Comparison of ENCODE assay signal across 10 cellular contexts in genomic region chr9:134283111-134283515, GRCh38. TPM values are rescaled to one million over a fixed set of nuclear protein-coding genes. Genes with fewer than 3 reads are reported as not detected.
DNase-seq lines count a peak whose midpoint lies in the region; ATAC-seq and TF ChIP-seq lines count a peak whose summit lies in the region.
"Had no signal": no experiment of that assay in that cellular context is flagged by ENCODE, and none has a peak within 500 bp of the region (broad histone marks: within the 10 kb centered on the region; RNA-seq: fewer than 3 reads in every experiment).

No MANE protein-coding gene starts in this region.

- CTCF ChIA-PET in AG04449 (lab: Yijun Ruan, JAX): no interaction called here
- CTCF ChIA-PET in activated CD8-positive, alpha-beta T cell treated with anti-CD3 and anti-CD28 coated beads for 36 hours (lab: Charles Lee): no interaction called here

- peak overlapping the region; percentile 2 for H3K9ac ChIP-seq in muscle layer of colon (ENCODE audit: low read length)

- no peak overlapping the region for H3K27ac ChIP-seq in muscle layer of colon (ENCODE audit: low read depth, low read length)

- H3K9me3 Mint-ChIP-seq in activated CD8-positive, alpha-beta T cell treated with anti-CD3 and anti-CD28 coated beads for 36 hours: no peaks in the 10 kb centered on the region

- POLR2A ChIA-PET in AG04449 (lab: Yijun Ruan, JAX): no interaction called here
- POLR2A ChIA-PET in activated CD8-positive, alpha-beta T cell treated with anti-CD3 and anti-CD28 coated beads for 36 hours (lab: Charles Lee): no interaction called here

- H3K4me1 Mint-ChIP-seq in activated CD8-positive, alpha-beta T cell treated with anti-CD3 and anti-CD28 coated beads for 36 hours (ENCODE audit: low read depth): no peaks in the 10 kb centered on the region

- peak; percentile 34 for DNase-seq in AG04449 (ENCODE audit: low read depth, low spot score)
- DNase-seq in NCI-H2029 (lab: John Stamatoyannopoulos, UW): peak; percentile 66
- DNase-seq in epithelial cell of esophagus (ENCODE audit: low read depth): peak; percentile 30
- no peak for DNase-seq in SIG-M5 treated with dmso at 0.1 percent for 504 hours (lab: John Stamatoyannopoulos, UW; ENCODE audit: unreplicated experiment)
- DNase-seq in activated CD8-positive, alpha-beta T cell treated with anti-CD3 and anti-CD28 coated beads for 36 hours: no peak
- DNase-seq: AML-193; stimulated activated CD4-positive, alpha-beta T cell treated with anti-CD3 and anti-CD28 coated beads, Interleukin-2, amount 100 ng/mL, for 48 hours had no signal

- intact Hi-C loops in activated CD8-positive, alpha-beta T cell treated with anti-CD3 and anti-CD28 coated beads for 36 hours (cut with micrococcal nuclease): no loop called here

- no peaks in the 10 kb centered on the region for H3K36me3 Mint-ChIP-seq in activated CD8-positive, alpha-beta T cell treated with anti-CD3 and anti-CD28 coated beads for 36 hours (ENCODE audit: low read depth)

- H3K27me3 Mint-ChIP-seq in activated CD8-positive, alpha-beta T cell treated with anti-CD3 and anti-CD28 coated beads for 36 hours: peaks cover 2% of the 10 kb centered on the region

- H3K36me3 ChIP-seq in muscle layer of colon (ENCODE audit: insufficient read depth, low read length): no peaks in the 10 kb centered on the region

- ATAC-seq in GM19035 (IDR thresholded peaks at IDR 0.05; ENCODE audit: unreplicated experiment): no peak
- no peak for ATAC-seq in activated CD8-positive, alpha-beta T cell treated with anti-CD3 and anti-CD28 coated beads for 36 hours
- no peak for ATAC-seq in GM21447 (IDR thresholded peaks at IDR 0.05; ENCODE audit: unreplicated experiment)

- H3K4me3 ChIP-seq in AG04449 (ENCODE audit: low read depth, low read length) (no peak overlapping the region), epithelial cell of esophagus (ENCODE audit: low read length) (no peak overlapping the region), muscle layer of colon (ENCODE audit: low read depth in 1 of 2, low read length in 2 of 2) (no peak overlapping the region)

- no peak overlapping the region for H3K4me3 Mint-ChIP-seq in activated CD8-positive, alpha-beta T cell treated with anti-CD3 and anti-CD28 coated beads for 36 hours

- no peak overlapping the region for H3K27ac Mint-ChIP-seq in activated CD8-positive, alpha-beta T cell treated with anti-CD3 and anti-CD28 coated beads for 36 hours

- TF ChIP-seq CTCF in AG04449 (IDR thresholded peaks at IDR 0.05; ENCODE audit: insufficient read depth, low read length, missing control alignments): no peak
- no peak for TF ChIP-seq CTCF in epithelial cell of esophagus (IDR thresholded peaks at IDR 0.05; ENCODE audit: insufficient read depth, low read depth, low read length, missing control alignments)
- no peak for TF ChIP-seq CTCF in activated CD8-positive, alpha-beta T cell treated with anti-CD3 and anti-CD28 coated beads for 36 hours (IDR thresholded peaks at IDR 0.05)

- no peaks in the 10 kb centered on the region for H3K27me3 ChIP-seq in muscle layer of colon (ENCODE audit: control insufficient read depth in 1 of 2, insufficient read depth in 2 of 2, low read length in 2 of 2)

- H3K9me3 ChIP-seq in muscle layer of colon (ENCODE audit: low read length): no peaks in the 10 kb centered on the region

- peaks cover 15% of the 10 kb centered on the region for H3K4me1 ChIP-seq in muscle layer of colon (ENCODE audit: insufficient read depth, low read length)

RNA-seq across cellular contexts. Expression of gene RXRA, which starts 43.1 kb away (rescaled TPM):
- 10 to 100 TPM; 23.2 to 23.8 TPM for total RNA-seq in activated CD8-positive, alpha-beta T cell treated with anti-CD3 and anti-CD28 coated beads for 36 hours

Comparison
In these comparisons a context has a peak if more than half of its experiments do, and no peak if none do; other contexts are left out.
1. DNase-seq: peak in AG04449 (single experiment), NCI-H2029 (single experiment) and epithelial cell of esophagus (single experiment); none in SIG-M5 treated with dmso at 0.1 percent for 504 hours (single experiment) and activated CD8-positive, alpha-beta T cell treated with anti-CD3 and anti-CD28 coated beads for 36 hours (single experiment).